Comparison of ENCODE assay signal across 8 cellular contexts in the genomic region with DNA sequence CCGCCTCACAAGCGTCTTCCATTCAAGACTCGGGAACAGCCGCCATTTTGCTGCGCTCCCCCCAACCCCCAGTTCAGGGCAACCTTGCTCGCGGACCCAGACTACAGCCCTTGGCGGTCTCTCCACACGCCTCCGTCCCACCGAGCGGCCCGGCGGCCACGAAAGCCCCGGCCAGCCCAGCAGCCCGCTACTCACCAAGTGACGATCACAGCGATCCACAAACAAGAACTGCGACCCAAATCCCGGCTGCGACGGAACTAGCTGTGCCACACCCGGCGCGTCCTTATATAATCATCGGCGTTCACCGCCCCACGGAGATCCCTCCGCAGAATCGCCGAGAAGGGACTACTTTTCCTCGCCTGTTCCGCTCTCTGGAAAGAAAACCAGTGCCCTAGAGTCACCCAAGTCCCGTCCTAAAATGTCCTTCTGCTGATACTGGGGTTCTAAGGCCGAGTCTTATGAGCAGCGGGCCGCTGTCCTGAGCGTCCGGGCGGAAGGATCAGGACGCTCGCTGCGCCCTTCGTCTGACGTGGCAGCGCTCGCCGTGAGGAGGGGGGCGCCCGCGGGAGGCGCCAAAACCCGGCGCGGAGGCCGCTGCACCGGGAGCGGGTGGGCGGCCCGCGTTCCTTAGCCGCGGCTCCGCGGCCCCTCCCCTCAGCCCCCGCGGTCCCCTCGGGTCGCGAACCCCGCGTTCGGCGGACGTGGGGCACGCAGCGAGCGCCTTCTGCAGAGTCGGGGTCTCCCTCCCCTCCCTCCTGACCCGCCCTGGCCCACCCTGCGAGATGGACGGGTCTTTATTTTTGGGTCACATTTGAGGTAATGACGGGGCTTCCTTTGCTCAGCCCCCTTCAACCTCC. TPM values are rescaled to one million over a fixed set of nuclear protein-coding genes. Genes with fewer than 3 reads are reported as not detected.
DNase-seq lines count a peak whose midpoint lies in the region; ATAC-seq and TF ChIP-seq lines count a peak whose summit lies in the region.

A gene (minus strand): TSS at position 259 of the 857 bp plus-strand sequence. CDS start 879 bp downstream, outside the sequence.

- POLR2A ChIA-PET in A673 (lab: Charles Lee; ENCODE audit: low non-redundant PET), result interaction anchor here (0.6 to 0.9 kb wide), 4 partner anchors 25 to 110 kb away, joined by 3 to 20 read pairs (median 4); no protein-coding TSS in a partner anchor

- H3K4me3 ChIP-seq in A673 (ENCODE audit: low read depth, low read length, poor library complexity, severe bottlenecking), result peak within 1 kb of the TSS; percentile 87
- H3K4me3 ChIP-seq in HUES48 (ENCODE audit: low read depth, low read length), result peak within 1 kb of the TSS; percentile 91
- H3K4me3 ChIP-seq in epithelial cell of proximal tubule (ENCODE audit: low read depth, low read length), result peak within 1 kb of the TSS; percentile 89

- intact Hi-C loops in A673 (cut with micrococcal nuclease; ENCODE audit: unreplicated experiment), result no loop called here

- peak; percentile 94 for DNase-seq in A673 (ENCODE audit: low spot score)
- peak; percentile 70 to 94 (median 93) for DNase-seq in activated CD8-positive, alpha-beta memory T cell treated with anti-CD3 and anti-CD28 coated beads for 48 hours (ENCODE audit: low read depth in 2 of 3, low spot score in 2 of 3)
- peak; percentile 64 for DNase-seq in epithelial cell of proximal tubule (ENCODE audit: low read depth)
- peak; percentile 94 for DNase-seq in myocyte (ENCODE audit: low read depth)
- peak; percentile 66 to 79 for DNase-seq in stimulated activated CD8-positive, alpha-beta memory T cell treated with anti-CD3 and anti-CD28 coated beads, Interleukin-7, amount 100 ng/mL, for 48 hours (ENCODE audit: extremely low read depth in 1 of 2, low read depth in 1 of 2)
- no peak for DNase-seq in NCI-H524 treated with DMSO at 0.1 percent for 48 hours (lab: John Stamatoyannopoulos, UW)

- H3K36me3 ChIP-seq in A673 (ENCODE audit: insufficient read depth, low read length, poor library complexity, severe bottlenecking), result peaks cover 27% of the 10 kb centered on the region
- peaks cover 27% of the 10 kb centered on the region for H3K36me3 ChIP-seq in HUES48 (ENCODE audit: control insufficient read depth, insufficient read depth, low read length)

- H3K4me1 ChIP-seq in A673 (ENCODE audit: insufficient read depth, low read length, poor library complexity, severe bottlenecking), result peaks cover 39% of the 10 kb centered on the region
- H3K4me1 ChIP-seq in HUES48 (ENCODE audit: control insufficient read depth, insufficient read depth, low read length), result peaks cover 38% of the 10 kb centered on the region

- no TSS peak for BruUV-seq in A673 (replicated peaks; lab: Mats Ljungman, UMichigan)

- peak; percentile 26 for ATAC-seq in GM19395 (IDR thresholded peaks at IDR 0.05; ENCODE audit: unreplicated experiment)

- CTCF ChIA-PET in A673 (lab: Charles Lee), result no interaction called here

- H3K27me3 ChIP-seq in A673 (replicated peaks; ENCODE audit: insufficient read depth, low read depth, low read length, poor library complexity), result no peaks in the 10 kb centered on the region
- H3K27me3 ChIP-seq in HUES48 (ENCODE audit: control insufficient read depth, insufficient read depth, low read length), result no peaks in the 10 kb centered on the region

- no peak for TF ChIP-seq CTCF in A673 (conservative IDR thresholded peaks at IDR 0.05; ENCODE audit: low read depth, low read length)
- no peak for TF ChIP-seq CTCF in epithelial cell of proximal tubule (conservative IDR thresholded peaks at IDR 0.05; ENCODE audit: low read depth, low read length)

- H3K9me3 ChIP-seq in A673 (ENCODE audit: low read depth, low read length, poor library complexity, severe bottlenecking), result no peaks in the 10 kb centered on the region
- H3K9me3 ChIP-seq in HUES48 (ENCODE audit: control insufficient read depth, insufficient read depth, low read length), result no peaks in the 10 kb centered on the region

- H3K27ac ChIP-seq in A673 (ENCODE audit: low read depth, low read length, poor library complexity, severe bottlenecking) (peak within 1 kb of the TSS; percentile 100), HUES48 (ENCODE audit: low read depth, low read length) (peak within 1 kb of the TSS; percentile 99)

- H3K9ac ChIP-seq in HUES48 (ENCODE audit: low read depth, low read length), result peak within 1 kb of the TSS; percentile 100

RNA-seq across cellular contexts. Expression of the gene that starts here (rescaled TPM):
- 965 and 1,053 TPM in 2 replicates for total RNA-seq in A673 (2021)
- 679 and 827 TPM in 2 replicates for total RNA-seq in epithelial cell of proximal tubule
- 1,389 and 1,606 TPM in 2 replicates for total RNA-seq in myocyte
- polyA plus RNA-seq in myocyte (2012), result 1,588 TPM
